ENCODE assay signal across 8 cellular contexts in the genomic region with DNA sequence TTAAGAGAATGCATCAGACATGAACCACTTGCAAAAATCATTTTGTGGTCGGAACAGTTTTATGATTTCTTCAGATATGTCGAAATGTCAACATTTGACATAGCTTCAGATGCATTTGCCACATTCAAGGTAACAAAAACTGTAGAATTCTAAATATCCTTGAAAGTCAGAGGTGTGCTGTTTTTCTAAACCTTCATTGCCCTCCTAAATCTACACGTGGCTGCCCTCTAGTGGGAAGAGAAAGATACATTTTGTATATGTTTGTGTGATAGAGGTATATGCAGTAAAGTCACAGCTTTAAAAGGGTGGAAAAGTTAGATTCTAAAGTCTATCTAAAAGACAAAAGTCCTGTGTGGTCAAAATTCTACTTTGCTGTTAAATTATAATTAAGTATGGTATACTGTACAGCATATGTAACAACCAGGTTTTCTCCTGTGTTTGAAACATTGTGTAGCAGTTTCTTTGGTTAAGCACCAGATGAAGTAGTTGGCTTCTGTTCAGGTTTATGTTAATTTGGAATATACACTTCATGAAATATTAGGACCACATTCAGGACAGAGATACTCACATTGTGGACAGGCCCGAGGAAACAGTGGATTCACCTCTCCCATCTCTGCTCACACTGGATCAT.
DNase-seq lines count a peak whose midpoint lies in the region; ATAC-seq and TF ChIP-seq lines count a peak whose summit lies in the region.

No MANE protein-coding gene starts in this region.

- H3K27ac ChIP-seq in right lobe of liver: no peak overlapping the region

- 41% methylated on average over 4 of the region's 4 CpGs for WGBS in right lobe of liver (ENCODE audit: insufficient coverage, low coverage, low lambda C conversion rate, missing lambda C conversion rate)

- H3K9me3 ChIP-seq in right lobe of liver: no peaks in the 10 kb centered on the region

- ATAC-seq in right lobe of liver (peak; percentile 65 to 76 (median 70)), GM21423 (IDR thresholded peaks at IDR 0.05; ENCODE audit: unreplicated experiment) (no peak)
- no peak for ATAC-seq in activated CD4-positive, CD25-positive, alpha-beta regulatory T cell treated with anti-CD3 and anti-CD28 coated beads, Interleukin-2, amount 50 U/mL, for 24 hours

- TF ChIP-seq CTCF in right lobe of liver (IDR thresholded peaks at IDR 0.05): peak; percentile 51 to 61 (median 58)

- intact Hi-C loops in right lobe of liver (cut with DNase I): no loop called here

- DNase-seq in NCI-H446 (lab: John Stamatoyannopoulos, UW) (peak; percentile 27 to 40), NCI-H446 treated with DMSO at 0.1 percent for 48 hours (lab: John Stamatoyannopoulos, UW) (no peak), HuH-7.5 (ENCODE audit: low spot score) (peak; percentile 23), SIG-M5 (lab: John Stamatoyannopoulos, UW) (peak; percentile 5), T47D (ENCODE audit: low read depth in 1 of 2, low spot score in 1 of 2) (peak; percentile 18 to 56), right lobe of liver (no peak)

- peaks cover 0 to 15% (median under 1%) of the 10 kb centered on the region in 4 donors for H3K36me3 ChIP-seq in right lobe of liver

- TF ChIP-seq POLR2A in right lobe of liver (IDR thresholded peaks at IDR 0.05): no peak

- in situ Hi-C loops in T47D (cut with HindIII; ENCODE audit: low pct_unique_long_range_greater_than_20kb, low sequenced_read_pairs): no loop called here

- H3K4me3 ChIP-seq in right lobe of liver: no peak overlapping the region

- no peaks in the 10 kb centered on the region for H3K27me3 ChIP-seq in right lobe of liver

- no peaks in the 10 kb centered on the region for H3K4me1 ChIP-seq in right lobe of liver

Comparison
In these comparisons a context has a peak if more than half of its experiments do, and no peak if none do; other contexts are left out.
1. DNase-seq: peak in NCI-H446 (2 of 2), HuH-7.5 (single experiment), SIG-M5 (single experiment) and T47D (2 of 2); none in NCI-H446 treated with DMSO at 0.1 percent for 48 hours (single experiment) and right lobe of liver (0 of 3).
2. ATAC-seq: peak in right lobe of liver (4 of 4); none in activated CD4-positive, CD25-positive, alpha-beta regulatory T cell treated with anti-CD3 and anti-CD28 coated beads, Interleukin-2, amount 50 U/mL, for 24 hours (0 of 2) and GM21423 (single experiment).